1 cellular context compared by ENCODE assay signal in genomic region chr15:84653910-84654688, GRCh38.
TF ChIP-seq lines count a peak whose summit lies in the region.

Gene WDR73, minus strand, starts transcription at chr15:84654283. Its CDS starts 9 bp downstream, at chr15:84654274.

TF ChIP-seq in HepG2, 621 proteins besides CTCF, POLR2A, EP300 and RAD21 (continued from another document and continues in another):
- TF ChIP-seq ZNF646 (CRISPR knock-in tag; IDR thresholded peaks at IDR 0.05): 0 out of 2 replicates have a peak, but pooled peaks have one; percentile 21
- peak; percentile 63; the same call in 1 of the 2 replicates for TF ChIP-seq KLF6 (CRISPR knock-in tag; IDR thresholded peaks at IDR 0.05)
- no peak for TF ChIP-seq ZNF34 (CRISPR knock-in tag; IDR thresholded peaks at IDR 0.05; ENCODE audit: borderline replicate concordance)
- TF ChIP-seq CEBPG (CRISPR knock-in tag; IDR thresholded peaks at IDR 0.05): peak; percentile 25; the same call in 1 of the 2 replicates
- no peak for TF ChIP-seq ZNF644 (CRISPR knock-in tag; IDR thresholded peaks at IDR 0.05; ENCODE audit: low read depth)
- TF ChIP-seq MAX (IDR thresholded peaks at IDR 0.05): no peak
- 0 out of 2 replicates have a peak, but pooled peaks have one; percentile 43 for TF ChIP-seq ZNF563 (CRISPR knock-in tag; IDR thresholded peaks at IDR 0.05)
- TF ChIP-seq ZSCAN5A (CRISPR knock-in tag; IDR thresholded peaks at IDR 0.05; ENCODE audit: borderline replicate concordance): no peak
- TF ChIP-seq SIX4 (CRISPR knock-in tag; IDR thresholded peaks at IDR 0.05): no peak
- peak; percentile 47; the same call in 1 of the 2 replicates for TF ChIP-seq ZNF263 (CRISPR knock-in tag; IDR thresholded peaks at IDR 0.05)
- TF ChIP-seq E2F5 (CRISPR knock-in tag; conservative IDR thresholded peaks at IDR 0.05): no peak
- TF ChIP-seq NPAS2 (CRISPR knock-in tag; IDR thresholded peaks at IDR 0.05; ENCODE audit: borderline replicate concordance): no peak
- TF ChIP-seq ZBTB26 (CRISPR knock-in tag; IDR thresholded peaks at IDR 0.05; ENCODE audit: borderline replicate concordance): 0 out of 2 replicates have a peak, but pooled peaks have one; percentile 19
- TF ChIP-seq DNMT1 (CRISPR knock-in tag; IDR thresholded peaks at IDR 0.05): 0 out of 2 replicates have a peak, but pooled peaks have one; percentile 75
- no peak for TF ChIP-seq GMEB2 (CRISPR knock-in tag; IDR thresholded peaks at IDR 0.05; ENCODE audit: low read depth)
- TF ChIP-seq DRAP1 (CRISPR knock-in tag; IDR thresholded peaks at IDR 0.05): peak; percentile 74
- no peak for TF ChIP-seq GLMP (CRISPR knock-in tag; IDR thresholded peaks at IDR 0.05; ENCODE audit: borderline replicate concordance)
- no peak for TF ChIP-seq PPARG (CRISPR knock-in tag; conservative IDR thresholded peaks at IDR 0.05)
- TF ChIP-seq PBX3 (CRISPR knock-in tag; IDR thresholded peaks at IDR 0.05; ENCODE audit: borderline replicate concordance): no peak
- no peak for TF ChIP-seq ZNF609 (CRISPR knock-in tag; IDR thresholded peaks at IDR 0.05; ENCODE audit: borderline replicate concordance)
- TF ChIP-seq PAX8 (CRISPR knock-in tag; IDR thresholded peaks at IDR 0.05; ENCODE audit: borderline replicate concordance): no peak
- no peak for TF ChIP-seq ZNF446 (CRISPR knock-in tag; IDR thresholded peaks at IDR 0.05)
- peak; percentile 38; the same call in 1 of the 2 replicates for TF ChIP-seq ZHX2 (IDR thresholded peaks at IDR 0.05; ENCODE audit: low read depth)
- TF ChIP-seq ZHX2 (CRISPR knock-in tag; IDR thresholded peaks at IDR 0.05; ENCODE audit: borderline replicate concordance): 0 out of 2 replicates have a peak, but pooled peaks have one; percentile 76
